ENCODE assay signal across 9 cellular contexts in the genomic region with DNA sequence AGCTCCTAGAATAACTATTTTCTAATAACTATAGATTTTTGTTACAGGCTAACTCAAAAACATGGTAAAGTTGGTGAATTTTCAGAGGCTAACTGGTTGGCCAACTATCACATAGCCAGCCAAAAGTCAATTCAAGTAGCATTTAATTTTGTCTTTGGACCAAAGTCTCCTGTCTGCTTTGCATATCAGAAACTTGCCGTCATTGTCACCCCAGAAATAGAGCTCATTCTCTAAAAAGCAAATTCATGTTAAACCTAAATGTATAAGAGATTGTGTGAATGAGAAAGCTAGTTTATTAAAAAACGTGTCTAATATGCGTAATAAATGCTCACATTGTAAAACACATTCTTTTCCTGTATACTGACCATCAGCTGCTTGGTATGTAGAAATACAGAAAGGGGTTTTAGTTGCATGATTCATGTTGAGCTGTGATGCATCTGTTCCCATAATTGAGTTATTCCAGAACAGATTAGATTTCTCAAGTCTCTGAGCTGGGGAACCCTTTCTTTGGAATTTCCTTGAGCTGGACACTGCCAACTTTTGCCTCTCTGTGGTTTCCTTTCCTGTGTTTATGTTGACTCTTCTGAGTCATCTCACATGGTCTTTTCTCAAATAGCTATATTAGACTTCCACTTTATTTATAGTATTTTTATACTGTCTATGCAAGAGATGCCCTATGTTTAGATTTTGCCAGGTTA. TPM values are rescaled to one million over a fixed set of nuclear protein-coding genes. Genes with fewer than 3 reads are reported as not detected.
DNase-seq lines count a peak whose midpoint lies in the region; ATAC-seq and TF ChIP-seq lines count a peak whose summit lies in the region.
"Had no signal": no experiment of that assay in that cellular context is flagged by ENCODE, and none has a peak within 500 bp of the region (broad histone marks: within the 10 kb centered on the region; RNA-seq: fewer than 3 reads in every experiment).

No MANE protein-coding gene starts in this region.

- H3K36me3 ChIP-seq in BLaER1 treated with 17β-estradiol and CSF1 and Interleukin-3, amounts not matched to agents 10 nM and 100 nM: peaks cover 0 to 23% (median 14%) of the 10 kb centered on the region in 11 experiments; a peak in 17 of 22 replicates
- H3K36me3 ChIP-seq in lower lobe of right lung: no peaks in the 10 kb centered on the region
- no peaks in the 10 kb centered on the region for H3K36me3 ChIP-seq in adrenal gland (replicated peaks in 1 of 2)

- intact Hi-C loops in lower lobe of right lung (cut with DNase I) (loop anchor here (10.0 kb wide), 1 partner anchor 136 kb away; no protein-coding TSS in a partner anchor), adrenal gland (cut with DNase I) (loop anchor here in 1 of 2 donors (10.0 kb wide), 1 partner anchor 136 kb away; no protein-coding TSS in a partner anchor)

- WGBS in adrenal gland, 4 donors: 65 to 70% (median 69%) methylated on average over 3 of the region's 3 CpGs

- H3K27me3 ChIP-seq in BLaER1 treated with 17β-estradiol and CSF1 and Interleukin-3, amounts not matched to agents 10 nM and 100 nM: no peaks in the 10 kb centered on the region
- no peaks in the 10 kb centered on the region for H3K27me3 ChIP-seq in lower lobe of right lung (ENCODE audit: low read depth)
- no peaks in the 10 kb centered on the region for H3K27me3 ChIP-seq in adrenal gland

- H4K20me1 ChIP-seq in BLaER1 treated with 17β-estradiol and CSF1 and Interleukin-3, amounts not matched to agents 10 nM and 100 nM: peaks cover 20 to 100% (median 89%) of the 10 kb centered on the region in 11 experiments; a peak in 20 of 22 replicates

- peak overlapping the region in 8 of 11 experiments; percentile 30 to 75 (median 70); a peak in 15 of 22 replicates for H3K4me2 ChIP-seq in BLaER1 treated with 17β-estradiol and CSF1 and Interleukin-3, amounts not matched to agents 10 nM and 100 nM

- H3K27ac ChIP-seq in BLaER1 treated with 17β-estradiol and CSF1 and Interleukin-3, amounts not matched to agents 10 nM and 100 nM: peak overlapping the region in 6 of 11 experiments; percentile 24 to 79 (median 54); a peak in 9 of 22 replicates
- peak overlapping the region; percentile 31 for H3K27ac ChIP-seq in lower lobe of right lung
- no peak overlapping the region for H3K27ac ChIP-seq in adrenal gland

- peaks cover 0 to 79% (median 29%) of the 10 kb centered on the region in 10 experiments; a peak in 18 of 20 replicates for H3K4me1 ChIP-seq in BLaER1 treated with 17β-estradiol and CSF1 and Interleukin-3, amounts not matched to agents 10 nM and 100 nM
- peaks cover 22% of the 10 kb centered on the region for H3K4me1 ChIP-seq in lower lobe of right lung
- H3K4me1 ChIP-seq in adrenal gland (replicated peaks in 1 of 2): peaks cover 8 to 19% of the 10 kb centered on the region in 2 donors

- no peak for TF ChIP-seq CTCF in lower lobe of right lung (IDR thresholded peaks at IDR 0.05)
- TF ChIP-seq CTCF in adrenal gland (IDR thresholded peaks at IDR 0.05): no peak

- no peak for TF ChIP-seq POLR2A in adrenal gland (IDR thresholded peaks at IDR 0.05)

- ATAC-seq in HG02885 (IDR thresholded peaks at IDR 0.05; ENCODE audit: poor library complexity, unreplicated experiment) (peak; percentile 68), lower lobe of right lung (peak; percentile 74 to 92), GM21717 (IDR thresholded peaks at IDR 0.05; ENCODE audit: unreplicated experiment) (no peak)

- H3K4me3 ChIP-seq in BLaER1 treated with 17β-estradiol and CSF1 and Interleukin-3, amounts not matched to agents 10 nM and 100 nM: 0 out of 20 replicates have a peak overlapping the region, but pooled peaks of 1 of the 10 experiments have one; percentile 5
- H3K4me3 ChIP-seq in lower lobe of right lung: no peak overlapping the region
- no peak overlapping the region for H3K4me3 ChIP-seq in adrenal gland

- H3K9me3 ChIP-seq in BLaER1 treated with 17β-estradiol and CSF1 and Interleukin-3, amounts not matched to agents 10 nM and 100 nM (replicated peaks in 1 of 11): peaks cover 0 to 14% (median 14%) of the 10 kb centered on the region in 11 experiments; a peak in 18 of 22 replicates
- H3K9me3 ChIP-seq in lower lobe of right lung (no peaks in the 10 kb centered on the region), adrenal gland (replicated peaks in 1 of 3) (no peaks in the 10 kb centered on the region)

- H3K9ac ChIP-seq in BLaER1 treated with 17β-estradiol and CSF1 and Interleukin-3, amounts not matched to agents 10 nM and 100 nM: peak overlapping the region in 5 of 11 experiments; percentile 9 to 58 (median 42); a peak in 4 of 22 replicates

- DNase-seq in astrocyte of the hippocampus (ENCODE audit: low read depth, low spot score): peak; percentile 95
- no peak for DNase-seq in lower lobe of right lung
- no peak for DNase-seq in adrenal gland
- no peak for DNase-seq in HUDEP-2 (lab: John Stamatoyannopoulos, UW; ENCODE audit: unreplicated experiment in 76 of 76)
- DNase-seq in retina: no peak
- DNase-seq: NCI-H774 had no signal

RNA-seq across cellular contexts. Expression of a gene that starts 7.3 kb away (rescaled TPM):
- total RNA-seq in lower lobe of right lung (13.8 TPM), adrenal gland (10 to 100 TPM in 5 of 8 donors, 1 to 10 TPM in 3; 5.4 to 19.1 (median 11.3) TPM)
- 10 to 100 TPM in 1 of 3 donors, 1 to 10 TPM in 2; 1.7 to 10.8 (median 2.1) TPM for polyA plus RNA-seq in adrenal gland

Comparison
In these comparisons a context has a peak if more than half of its experiments do, and no peak if none do; other contexts are left out.
1. H3K27ac ChIP-seq: peak in BLaER1 treated with 17β-estradiol and CSF1 and Interleukin-3, amounts not matched to agents 10 nM and 100 nM (6 of 11) and lower lobe of right lung (single experiment); none in adrenal gland (0 of 5).